ENCODE assay signal across 10 cellular contexts in genomic region chr22:40400173-40400572, GRCh38. TPM values are rescaled to one million over a fixed set of nuclear protein-coding genes. Genes with fewer than 3 reads are reported as not detected.
DNase-seq lines count a peak whose midpoint lies in the region; ATAC-seq and TF ChIP-seq lines count a peak whose summit lies in the region.
"Had no signal": no experiment of that assay in that cellular context is flagged by ENCODE, and none has a peak within 500 bp of the region (broad histone marks: within the 10 kb centered on the region; RNA-seq: fewer than 3 reads in every experiment).

No MANE protein-coding gene starts in this region.

- peaks cover 2% of the 10 kb centered on the region; the same call in 1 of the 2 replicates for H3K79me2 ChIP-seq in GM23248 (ENCODE audit: insufficient read depth)

- in situ Hi-C loops in GM23248 (cut with MboI): no loop called here

- no peaks in the 10 kb centered on the region for H3K9me3 Mint-ChIP-seq in natural killer cell

- H3F3A ChIP-seq in GM23248 (ENCODE audit: insufficient read depth): no peaks in the 10 kb centered on the region

- no peak for ATAC-seq in natural killer cell
- no peak for ATAC-seq in GM21515 (IDR thresholded peaks at IDR 0.05; ENCODE audit: unreplicated experiment)
- ATAC-seq: left colon had no signal

- intact Hi-C loops in natural killer cell (cut with micrococcal nuclease): no loop called here

- H3K36me3 ChIP-seq in GM23248 (ENCODE audit: low read depth): peaks cover 15% of the 10 kb centered on the region; the same call in 1 of the 2 replicates

- 93 to 94% methylated on average over 15 of the region's 15 CpGs for WGBS in GM23248 (ENCODE audit: low coverage in 1 of 2, low lambda C conversion rate in 2 of 2, missing lambda C conversion rate in 2 of 2), 2 experiments

- H3K27ac Mint-ChIP-seq in natural killer cell: peak overlapping the region; percentile 64 to 72

- no peak overlapping the region for H3K4me3 ChIP-seq in GM23248

- H3K9ac ChIP-seq in GM23248: no peak overlapping the region

- no peaks in the 10 kb centered on the region for H3K27me3 Mint-ChIP-seq in natural killer cell (ENCODE audit: low read depth in 2 of 2)

- DNase-seq in GF-D8 (lab: John Stamatoyannopoulos, UW): peak; percentile 89
- peak; percentile 83 for DNase-seq in NAMALWA (ENCODE audit: low spot score)
- peak; percentile 54 for DNase-seq in activated T-cell treated with anti-CD3 and anti-CD28 coated beads, Interleukin-2, amount 50 U/mL, for 1 hour
- no peak for DNase-seq in natural killer cell
- DNase-seq in NCI-H2107 treated with DMSO at 0.1 percent for 48 hours (lab: John Stamatoyannopoulos, UW; ENCODE audit: unreplicated experiment): no peak
- no peak for DNase-seq in T1000 (lab: John Stamatoyannopoulos, UW)
- DNase-seq in GM23248: no peak
- DNase-seq: NCI-H1092 treated with DMSO at 0.1 percent for 48 hours had no signal

- peaks cover 13% of the 10 kb centered on the region for H3K36me3 Mint-ChIP-seq in natural killer cell

- H3K9me2 ChIP-seq in GM23248 (ENCODE audit: insufficient read depth): no peaks in the 10 kb centered on the region

- peaks cover 63 to 75% of the 10 kb centered on the region in 2 donors for H3K4me1 Mint-ChIP-seq in natural killer cell

- TF ChIP-seq CTCF in natural killer cell (IDR thresholded peaks at IDR 0.05): no peak

- no peaks in the 10 kb centered on the region for H3K9me3 ChIP-seq in GM23248 (ENCODE audit: low read depth)

- no peaks in the 10 kb centered on the region for H3K4me1 ChIP-seq in GM23248 (ENCODE audit: insufficient read depth)

- no peak overlapping the region for H2AFZ ChIP-seq in GM23248

- no peak overlapping the region for H3K4me2 ChIP-seq in GM23248 (ENCODE audit: unreplicated experiment)

- no peak overlapping the region for H3K27ac ChIP-seq in GM23248

- H4K20me1 ChIP-seq in GM23248 (ENCODE audit: insufficient read depth): no peaks in the 10 kb centered on the region

- no peaks in the 10 kb centered on the region for H3K27me3 ChIP-seq in GM23248 (replicated peaks; ENCODE audit: insufficient read depth)

- H3K4me3 Mint-ChIP-seq in natural killer cell: peak overlapping the region; percentile 91

RNA-seq across cellular contexts. Expression of gene SGSM3, which starts 29.8 kb away (rescaled TPM):
- 10 to 100 TPM; 74.4 to 93.2 (median 76.3) TPM for total RNA-seq in natural killer cell
- total RNA-seq in GM23248 (2014; rRNA removed; shearing (Covaris generic)): 40.8 and 45.2 TPM in 2 replicates
- polyA plus RNA-seq in GM23248 (2016; fragmentation: Nextera tagmentation; extraction: Ambion mirVana): 47.6 and 48.2 TPM in 2 replicates

RNA-seq across cellular contexts. Expression of gene ADSL, which starts 53.9 kb away (rescaled TPM):
- total RNA-seq in natural killer cell: 10 to 100 TPM; 31.3 to 49.8 (median 41.2) TPM
- 108 and 123 TPM in 2 replicates for total RNA-seq in GM23248 (2014; rRNA removed; shearing (Covaris generic))
- 70.8 and 72.5 TPM in 2 replicates for polyA plus RNA-seq in GM23248 (2016; fragmentation: Nextera tagmentation; extraction: Ambion mirVana)

Comparison
In these comparisons a context has a peak if more than half of its experiments do, and no peak if none do; other contexts are left out.
1. DNase-seq: peak in GF-D8 (single experiment), NAMALWA (single experiment) and activated T-cell treated with anti-CD3 and anti-CD28 coated beads, Interleukin-2, amount 50 U/mL, for 1 hour (single experiment); none in natural killer cell (single experiment), NCI-H2107 treated with DMSO at 0.1 percent for 48 hours (single experiment), T1000 (single experiment) and GM23248 (single experiment).